ENCODE assay signal across 14 cellular contexts in genomic region chr9:4904322-4905134, GRCh38.
DNase-seq lines count a peak whose midpoint lies in the region; ATAC-seq and TF ChIP-seq lines count a peak whose summit lies in the region.
"Had no signal": no experiment of that assay in that cellular context is flagged by ENCODE, and none has a peak within 500 bp of the region (broad histone marks: within the 10 kb centered on the region; RNA-seq: fewer than 3 reads in every experiment).

No MANE protein-coding gene starts in this region.

- no peak overlapping the region for H3K4me3 ChIP-seq in tibial artery
- H3K4me3 ChIP-seq: smooth muscle cell had no signal

- no peaks in the 10 kb centered on the region for H3K9me3 ChIP-seq in tibial artery

- DNase-seq in Right ventricle myocardium inferior (ENCODE audit: missing footprints), result no peak
- no peak for DNase-seq in cardiac septum (ENCODE audit: low spot score)
- DNase-seq in NCI-H345 treated with DMSO at 0.1 percent for 48 hours (lab: John Stamatoyannopoulos, UW; ENCODE audit: unreplicated experiment), result peak; percentile 38
- peak; percentile 96 for DNase-seq in fibroblast of gingiva (ENCODE audit: low read depth)
- no peak for DNase-seq in tibial artery
- DNase-seq in effector memory CD8-positive, alpha-beta T cell, result no peak
- DNase-seq in NCI-H187 (lab: John Stamatoyannopoulos, UW), result no peak
- DNase-seq in chondrocyte (ENCODE audit: low spot score), result no peak
- DNase-seq: ACHN had no signal

- H3K27me3 ChIP-seq in tibial artery, result no peaks in the 10 kb centered on the region

- no peaks in the 10 kb centered on the region for H3K9me3 Mint-ChIP-seq in effector memory CD8-positive, alpha-beta T cell
- H3K9me3 Mint-ChIP-seq in chondrocyte (ENCODE audit: low read depth), result peaks cover 14% of the 10 kb centered on the region

- peak overlapping the region; percentile 33 to 49 for H3K27ac ChIP-seq in tibial artery
- H3K27ac ChIP-seq: KMS-11 had no signal

- peaks cover 3 to 8% of the 10 kb centered on the region in 2 donors for H3K4me1 Mint-ChIP-seq in effector memory CD8-positive, alpha-beta T cell (ENCODE audit: low read depth in 2 of 2)
- peaks cover 25% of the 10 kb centered on the region for H3K4me1 Mint-ChIP-seq in chondrocyte (ENCODE audit: low read depth)

- no peak for TF ChIP-seq CTCF in tibial artery (IDR thresholded peaks at IDR 0.05)
- no peak for TF ChIP-seq CTCF in chondrocyte (IDR thresholded peaks at IDR 0.05)

- no peaks in the 10 kb centered on the region for H3K36me3 ChIP-seq in tibial artery

- intact Hi-C loops in Right ventricle myocardium inferior (cut with DNase I) (no loop called here), cardiac septum (cut with DNase I) (loop anchor here (2.0 kb wide), 1 partner anchor 26 kb away; no protein-coding TSS in a partner anchor), tibial artery (cut with DNase I; ENCODE audit: low total_unique reads) (no loop called here)

- H3K27ac Mint-ChIP-seq in effector memory CD8-positive, alpha-beta T cell, result no peak overlapping the region
- H3K27ac Mint-ChIP-seq in chondrocyte (ENCODE audit: unreplicated experiment), result no peak overlapping the region
- H3K27ac Mint-ChIP-seq: T-helper 1 cell treated with Interleukin-12 subunit alpha and Interleukin-12 subunit beta and Interleukin-4 antibody, amounts not matched to agents 30 μg/mL and 1 μg/mL, for 36 hours had no signal

- no peaks in the 10 kb centered on the region for H3K36me3 Mint-ChIP-seq in effector memory CD8-positive, alpha-beta T cell (ENCODE audit: insufficient read depth)
- H3K36me3 Mint-ChIP-seq in chondrocyte (ENCODE audit: low read depth), result peaks cover 9% of the 10 kb centered on the region

- H3K27me3 Mint-ChIP-seq in effector memory CD8-positive, alpha-beta T cell, result no peaks in the 10 kb centered on the region
- no peaks in the 10 kb centered on the region for H3K27me3 Mint-ChIP-seq in chondrocyte (ENCODE audit: low read depth)

- no peak overlapping the region for H3K4me3 Mint-ChIP-seq in effector memory CD8-positive, alpha-beta T cell
- no peak overlapping the region for H3K4me3 Mint-ChIP-seq in chondrocyte (ENCODE audit: unreplicated experiment)
- H3K4me3 Mint-ChIP-seq: T-helper 1 cell treated with Interleukin-12 subunit alpha and Interleukin-12 subunit beta and Interleukin-4 antibody, amounts not matched to agents 30 μg/mL and 1 μg/mL, for 36 hours had no signal

- ATAC-seq in Right ventricle myocardium inferior, result peak; percentile 42
- no peak for ATAC-seq in effector memory CD8-positive, alpha-beta T cell (replicated peaks)
- ATAC-seq: activated naive CD4-positive, alpha-beta T cell treated with anti-CD3 and anti-CD28 coated beads, Interleukin-2, amount 50 U/mL, for 72 hours; HCT116 had no signal

- H3K4me1 ChIP-seq in tibial artery, result peaks cover 0 to 35% (median 25%) of the 10 kb centered on the region in 4 donors

Comparison
In these comparisons a context has a peak if more than half of its experiments do, and no peak if none do; other contexts are left out.
1. DNase-seq: peak in NCI-H345 treated with DMSO at 0.1 percent for 48 hours (single experiment) and fibroblast of gingiva (single experiment); none in Right ventricle myocardium inferior (single experiment), cardiac septum (single experiment), tibial artery (0 of 2), effector memory CD8-positive, alpha-beta T cell (0 of 3), NCI-H187 (0 of 2) and chondrocyte (single experiment).